ENCODE assay signal across 8 cellular contexts in the genomic region with DNA sequence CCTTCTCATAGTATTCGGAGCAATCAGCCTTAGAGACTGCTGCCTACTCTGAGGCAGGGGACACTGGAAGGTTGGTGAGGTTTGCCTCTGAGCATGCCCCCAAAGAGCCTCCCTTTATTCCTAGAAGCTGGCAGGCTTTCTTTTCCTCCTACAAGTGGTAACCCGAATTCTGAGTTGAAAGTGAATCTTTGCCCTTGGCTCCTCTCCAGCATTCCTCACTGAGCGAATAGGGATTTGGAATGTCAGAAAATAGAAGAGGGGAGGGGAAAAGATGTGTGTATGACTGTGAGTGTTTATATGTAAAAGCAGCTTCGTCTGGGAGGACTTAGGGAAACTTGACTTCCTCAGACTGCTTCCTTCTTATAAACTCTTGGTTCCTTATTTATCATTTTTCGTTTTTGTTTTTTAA.
DNase-seq lines count a peak whose midpoint lies in the region; TF ChIP-seq lines count a peak whose summit lies in the region.
"Not testable (repeated sequence)": the region's sequence is repeated elsewhere in the genome, so short reads cannot be mapped to it uniquely, and the experiment has no call there.

No MANE protein-coding gene starts in this region.

- in situ Hi-C loops in mammary epithelial cell (cut with MboI; ENCODE audit: low sequenced_read_pairs in 2 of 2) = not testable (repeated sequence)

- not testable (repeated sequence) for H4K20me1 ChIP-seq in mammary epithelial cell (ENCODE audit: insufficient read depth, low read length); osteoblast (ENCODE audit: insufficient read depth, low read length)

- peak; percentile 29 for DNase-seq in AG04449 (ENCODE audit: low read depth, low spot score)
- DNase-seq in HCEC 1CT = peak; percentile 74
- peak; percentile 70 to 77 for DNase-seq in SJCRH30
- DNase-seq in mammary epithelial cell = peak; percentile 69
- DNase-seq in fibroblast of pulmonary artery (ENCODE audit: low read depth) = peak; percentile 83
- DNase-seq in kidney glomerular epithelial cell (lab: John Stamatoyannopoulos, UW) = peak; percentile 61
- not testable (repeated sequence) for DNase-seq in osteoblast (ENCODE audit: insufficient read length, low spot score, missing footprints)

- H3K9me3 ChIP-seq in SJCRH30 (replicated peaks); mammary epithelial cell (replicated peaks; ENCODE audit: insufficient read depth, low read length); osteoblast (ENCODE audit: low read depth, low read length); stomach smooth muscle (ENCODE audit: control insufficient read depth in 2 of 2, low read length in 2 of 2): not testable (repeated sequence)

- H3K36me3 ChIP-seq in SJCRH30; mammary epithelial cell (ENCODE audit: insufficient read depth, low read length); osteoblast (ENCODE audit: insufficient read depth, low read length); stomach smooth muscle (ENCODE audit: control insufficient read depth in 2 of 2, insufficient read depth in 2 of 2, low read length in 2 of 2): not testable (repeated sequence)

- BruUV-seq in mammary epithelial cell (replicated peaks; lab: Mats Ljungman, UMichigan) = not testable (repeated sequence)

- H3K79me2 ChIP-seq in mammary epithelial cell (ENCODE audit: insufficient read depth, low read length); osteoblast (ENCODE audit: insufficient read depth, low read length): not testable (repeated sequence)

- not testable (repeated sequence) for TF ChIP-seq CTCF in AG04449 (IDR thresholded peaks at IDR 0.05; ENCODE audit: insufficient read depth, low read length, missing control alignments); mammary epithelial cell (conservative IDR thresholded peaks at IDR 0.05 in 1 of 2, IDR thresholded peaks at IDR 0.05 in 1 of 2; ENCODE audit: extremely low read depth in 1 of 2, insufficient read depth in 1 of 2, low read depth in 1 of 2, low read length in 2 of 2); fibroblast of pulmonary artery (IDR thresholded peaks at IDR 0.05; ENCODE audit: low read length, missing control alignments); osteoblast (IDR thresholded peaks at IDR 0.05; ENCODE audit: extremely low read depth, low read depth, low read length)

- H3K9ac ChIP-seq in mammary epithelial cell (ENCODE audit: insufficient read depth, low read length) (peak overlapping the region; percentile 57), stomach smooth muscle (ENCODE audit: low read length in 2 of 2) (peak overlapping the region; percentile 97 to 99)

- H3K4me2 ChIP-seq in mammary epithelial cell (ENCODE audit: insufficient read depth, low read depth, low read length) (peak overlapping the region; percentile 84), osteoblast (ENCODE audit: insufficient read depth, low read length) (peak overlapping the region; percentile 84)

- H3K27me3 ChIP-seq in SJCRH30; mammary epithelial cell (ENCODE audit: insufficient read depth, low read length); osteoblast (ENCODE audit: insufficient read depth, low read length); stomach smooth muscle (ENCODE audit: control insufficient read depth in 1 of 2, insufficient read depth in 2 of 2, low read length in 2 of 2): not testable (repeated sequence)

- H2AFZ ChIP-seq in mammary epithelial cell (ENCODE audit: low read depth, low read length) = peak overlapping the region; percentile 64
- H2AFZ ChIP-seq in osteoblast (ENCODE audit: low read length) = peak overlapping the region; percentile 43

- CTCF ChIA-PET in AG04449 (lab: Yijun Ruan, JAX) = interaction anchor here (0.9 kb wide), 1 partner anchor 15 kb away, joined by 3 read pairs; no protein-coding TSS in a partner anchor
- CTCF ChIA-PET in mammary epithelial cell (lab: Charles Lee; ENCODE audit: low non-redundant PET) = not testable (repeated sequence)

- H3K27ac ChIP-seq in SJCRH30 (peak overlapping the region; percentile 3; the same call in 1 of the 2 replicates), mammary epithelial cell (ENCODE audit: insufficient read depth, low read depth, low read length) (peak overlapping the region; percentile 64), osteoblast (ENCODE audit: low read depth, low read length) (peak overlapping the region; percentile 67), stomach smooth muscle (ENCODE audit: low read length) (peak overlapping the region; percentile 95)

- intact Hi-C loops in mammary epithelial cell (cut with micrococcal nuclease) = loop anchor here (5.0 kb wide), 1 partner anchor 53 kb away; no protein-coding TSS in a partner anchor

- H3K4me1 ChIP-seq in SJCRH30 = peaks cover 15% of the 10 kb centered on the region
- H3K4me1 ChIP-seq in mammary epithelial cell (ENCODE audit: insufficient read depth, low read length) = peaks cover 10% of the 10 kb centered on the region
- peaks cover 19% of the 10 kb centered on the region for H3K4me1 ChIP-seq in osteoblast (ENCODE audit: insufficient read depth, low read length)
- H3K4me1 ChIP-seq in stomach smooth muscle (ENCODE audit: control insufficient read depth, insufficient read depth, low read length) = not testable (repeated sequence)

- H3K4me3 ChIP-seq in AG04449 (ENCODE audit: low read depth, low read length) (peak overlapping the region; percentile 46), SJCRH30 (peak overlapping the region; percentile 39), mammary epithelial cell (replicated peaks in 1 of 3; ENCODE audit: insufficient read depth in 1 of 3, low read depth in 2 of 3, low read length in 3 of 3) (peak overlapping the region; percentile 29 to 42 (median 34)), fibroblast of pulmonary artery (replicated peaks; ENCODE audit: low read depth, low read length) (peak overlapping the region; percentile 39), osteoblast (ENCODE audit: insufficient read depth, low read length) (peak overlapping the region; percentile 67), stomach smooth muscle (ENCODE audit: low read length in 2 of 2) (peak overlapping the region; percentile 70 to 88)

- 3% methylated on average over 5 of the region's 5 CpGs for WGBS in mammary epithelial cell (ENCODE audit: low coverage, missing lambda C conversion rate)

- POLR2A ChIA-PET in AG04449 (lab: Yijun Ruan, JAX) = not testable (repeated sequence)

- dilution Hi-C loops in mammary epithelial cell (cut with HindIII; ENCODE audit: low sequenced_read_pairs) = not testable (repeated sequence)

Comparison
In these comparisons a context has a peak if more than half of its experiments do, and no peak if none do; other contexts are left out.
1. H3K27ac ChIP-seq: peak in every context shown above with its lines; median percentile 95 in stomach smooth muscle; 67 in osteoblast; 64 in mammary epithelial cell; 3 in SJCRH30.